ENCODE assay signal across 20 cellular contexts in genomic region chr1:30037251-30038118, GRCh38.
"Had no signal": no experiment of that assay in that cellular context is flagged by ENCODE, and none has a peak within 500 bp of the region (broad histone marks: within the 10 kb centered on the region; RNA-seq: fewer than 3 reads in every experiment).

No MANE protein-coding gene starts in this region.

- FAIRE-seq: urothelium cell line had no signal

- H3K4me1 ChIP-seq: esophagus squamous epithelium, gastrocnemius medialis, sigmoid colon had no signal

- H3K27ac ChIP-seq: esophagus squamous epithelium, gastrocnemius medialis, sigmoid colon, VCaP had no signal

- H3K9me3 ChIP-seq: esophagus squamous epithelium, gastrocnemius medialis, sigmoid colon had no signal

- H3K36me3 ChIP-seq: esophagus squamous epithelium, gastrocnemius medialis, sigmoid colon had no signal

- H3K4me3 ChIP-seq: esophagus squamous epithelium, gastrocnemius medialis, sigmoid colon had no signal

- DNase-seq: activated CD4-positive, alpha-beta memory T cell treated with anti-CD3 and anti-CD28 coated beads, Interleukin-2, amount 10 ng/mL, durations not matched to agents 7 days and 5 days; activated CD4-positive, alpha-beta T cell treated with anti-CD3 and anti-CD28 coated beads, Interleukin-2, amount 10 ng/mL, durations not matched to agents 24 days and 14 days; activated CD8-positive, alpha-beta memory T cell treated with anti-CD3 and anti-CD28 coated beads, Interleukin-2, amount 50 U/mL, for 4 hours; activated T-cell treated with anti-CD3 and anti-CD28 coated beads, Interleukin-2, amount 50 U/mL, for 24 hours; aorta; central memory CD4-positive, alpha-beta T cell; effector memory CD8-positive, alpha-beta T cell; esophagus squamous epithelium; gastrocnemius medialis; hippocampal formation; left ventricle myocardium superior; midbrain; occipital lobe; sigmoid colon; stimulated activated CD4-positive, alpha-beta T cell treated with anti-CD3 and anti-CD28 coated beads, Interleukin-2, amount 100 ng/mL, for 48 hours; stimulated activated CD8-positive, alpha-beta memory T cell treated with anti-CD3 and anti-CD28 coated beads, Interleukin-4, amount 100 ng/mL, for 48 hours; stimulated activated naive B cell treated with anti-CD40 and anti-IgM and Interleukin-4, amounts not matched to agents 10 μg/mL and 1 μg/mL and 100 μg/mL, for 72 hours; T-cell had no signal
